In genomic region chr7:140060243-140060630, GRCh38 we compare ENCODE assay signal across 9 cellular contexts. TPM values are rescaled to one million over a fixed set of nuclear protein-coding genes. Genes with fewer than 3 reads are reported as not detected.
A peak's percentile ranks its signal among the peaks of the same experiment; 100 is the strongest.
DNase-seq lines count a peak whose midpoint lies in the region; ATAC-seq and TF ChIP-seq lines count a peak whose summit lies in the region.
"Had no signal": no experiment of that assay in that cellular context is flagged by ENCODE, and none has a peak within 500 bp of the region (broad histone marks: within the 10 kb centered on the region; RNA-seq: fewer than 3 reads in every experiment).

No MANE protein-coding gene starts in this region.

- H4K20me1 ChIP-seq in hepatocyte (ENCODE audit: insufficient read depth, poor library complexity, severe bottlenecking), result no peaks in the 10 kb centered on the region

- H3K4me1 Mint-ChIP-seq in activated CD4-positive, alpha-beta T cell treated with anti-CD3 and anti-CD28 coated beads, Interleukin-2, amount 10 ng/mL, durations not matched to agents 24 days and 14 days, result peaks cover 63% of the 10 kb centered on the region
- H3K4me1 Mint-ChIP-seq in T-cell, result peaks cover 61 to 73% (median 68%) of the 10 kb centered on the region in 3 donors
- H3K4me1 Mint-ChIP-seq in stimulated activated naive B cell treated with anti-CD40 and anti-IgM and Interleukin-4, amounts not matched to agents 10 μg/mL and 1 μg/mL and 100 μg/mL, for 72 hours, result peaks cover 48 to 54% of the 10 kb centered on the region in 2 donors
- peaks cover 15% of the 10 kb centered on the region for H3K4me1 Mint-ChIP-seq in Caco-2 (ENCODE audit: low read depth, unreplicated experiment)

- H3K79me2 ChIP-seq in hepatocyte, result peaks cover 27% of the 10 kb centered on the region

- H3K27ac Mint-ChIP-seq in activated CD4-positive, alpha-beta T cell treated with anti-CD3 and anti-CD28 coated beads, Interleukin-2, amount 10 ng/mL, durations not matched to agents 24 days and 14 days, result peak overlapping the region; percentile 94
- H3K27ac Mint-ChIP-seq in T-cell (peak overlapping the region; percentile 91 to 92), Caco-2 (ENCODE audit: unreplicated experiment) (no peak overlapping the region)
- H3K27ac Mint-ChIP-seq in stimulated activated naive B cell treated with anti-CD40 and anti-IgM and Interleukin-4, amounts not matched to agents 10 μg/mL and 1 μg/mL and 100 μg/mL, for 72 hours, result peak overlapping the region; percentile 96

- no peak overlapping the region for H2AFZ ChIP-seq in hepatocyte

- peaks cover 6% of the 10 kb centered on the region for H3K9me3 Mint-ChIP-seq in activated CD4-positive, alpha-beta T cell treated with anti-CD3 and anti-CD28 coated beads, Interleukin-2, amount 10 ng/mL, durations not matched to agents 24 days and 14 days
- H3K9me3 Mint-ChIP-seq in T-cell (no peaks in the 10 kb centered on the region), Caco-2 (ENCODE audit: unreplicated experiment) (no peaks in the 10 kb centered on the region)
- no peaks in the 10 kb centered on the region for H3K9me3 Mint-ChIP-seq in stimulated activated naive B cell treated with anti-CD40 and anti-IgM and Interleukin-4, amounts not matched to agents 10 μg/mL and 1 μg/mL and 100 μg/mL, for 72 hours

- POLR2A ChIA-PET in T-cell (lab: Charles Lee) (no interaction called here), Caco-2 (lab: Charles Lee) (no interaction called here)

- H3K36me3 ChIP-seq in hepatocyte (replicated peaks; ENCODE audit: insufficient read depth, low read depth), result no peaks in the 10 kb centered on the region
- no peaks in the 10 kb centered on the region for H3K36me3 ChIP-seq in Caco-2 (ENCODE audit: control insufficient read depth, insufficient read depth, low read length)

- no peaks in the 10 kb centered on the region for H3K9me3 ChIP-seq in hepatocyte (ENCODE audit: low read depth)
- H3K9me3 ChIP-seq in Caco-2, result no peaks in the 10 kb centered on the region

- TF ChIP-seq CTCF in hepatocyte (IDR thresholded peaks at IDR 0.05; ENCODE audit: poor library complexity) (no peak), Caco-2 (IDR thresholded peaks at IDR 0.05; ENCODE audit: insufficient read depth in 1 of 2, low read depth in 1 of 2, low read length in 1 of 2, severe bottlenecking in 1 of 2, unreplicated experiment in 1 of 2) (no peak)

- no peaks in the 10 kb centered on the region for H3K27me3 Mint-ChIP-seq in activated CD4-positive, alpha-beta T cell treated with anti-CD3 and anti-CD28 coated beads, Interleukin-2, amount 10 ng/mL, durations not matched to agents 24 days and 14 days
- H3K27me3 Mint-ChIP-seq in T-cell (no peaks in the 10 kb centered on the region), Caco-2 (ENCODE audit: insufficient read depth, unreplicated experiment) (no peaks in the 10 kb centered on the region)
- H3K27me3 Mint-ChIP-seq in stimulated activated naive B cell treated with anti-CD40 and anti-IgM and Interleukin-4, amounts not matched to agents 10 μg/mL and 1 μg/mL and 100 μg/mL, for 72 hours, result no peaks in the 10 kb centered on the region

- H3K4me1 ChIP-seq in hepatocyte (ENCODE audit: insufficient read depth) (peaks cover 25% of the 10 kb centered on the region), Caco-2 (no peaks in the 10 kb centered on the region)

- H3K36me3 Mint-ChIP-seq in activated CD4-positive, alpha-beta T cell treated with anti-CD3 and anti-CD28 coated beads, Interleukin-2, amount 10 ng/mL, durations not matched to agents 24 days and 14 days (ENCODE audit: low read depth), result peaks cover 38% of the 10 kb centered on the region
- H3K36me3 Mint-ChIP-seq in T-cell (peaks cover 29% of the 10 kb centered on the region), Caco-2 (ENCODE audit: insufficient read depth, unreplicated experiment) (peaks cover 6% of the 10 kb centered on the region)
- H3K36me3 Mint-ChIP-seq in stimulated activated naive B cell treated with anti-CD40 and anti-IgM and Interleukin-4, amounts not matched to agents 10 μg/mL and 1 μg/mL and 100 μg/mL, for 72 hours, result peaks cover 32 to 38% of the 10 kb centered on the region in 2 donors

- no TSS peak for BruUV-seq in Caco-2 (replicated peaks; lab: Mats Ljungman, UMichigan)

- no peak for DNase-seq in activated CD4-positive, alpha-beta T cell treated with anti-CD3 and anti-CD28 coated beads, Interleukin-2, amount 10 ng/mL, durations not matched to agents 24 days and 14 days
- DNase-seq in activated CD4-positive, alpha-beta T cell treated with anti-CD3 and anti-CD28 coated beads for 48 hours, result no peak
- DNase-seq in T-cell (no peak), hepatocyte (ENCODE audit: low spot score) (no peak), Caco-2 (no peak), NCI-H748 (lab: John Stamatoyannopoulos, UW; ENCODE audit: unreplicated experiment) (no peak)
- no peak for DNase-seq in stimulated activated naive B cell treated with anti-CD40 and anti-IgM and Interleukin-4, amounts not matched to agents 10 μg/mL and 1 μg/mL and 100 μg/mL, for 72 hours
- DNase-seq: anterior cingulate cortex had no signal

- H3K27me3 ChIP-seq in hepatocyte (no peaks in the 10 kb centered on the region), Caco-2 (replicated peaks; ENCODE audit: control insufficient read depth, insufficient read depth, low read length) (no peaks in the 10 kb centered on the region)

- no peak overlapping the region for H3K4me3 ChIP-seq in hepatocyte
- H3K4me3 ChIP-seq in Caco-2 (ENCODE audit: low read depth, low read length), result no peak overlapping the region

- no peaks in the 10 kb centered on the region for H3K9me2 ChIP-seq in hepatocyte (replicated peaks; ENCODE audit: insufficient read depth)

- peak overlapping the region; percentile 97 for H3K4me2 ChIP-seq in hepatocyte

- no peak for ATAC-seq in T-cell (replicated peaks in 1 of 4)
- ATAC-seq in stimulated activated naive B cell treated with anti-CD40 and anti-IgM and Interleukin-4, amounts not matched to agents 10 μg/mL and 1 μg/mL and 100 μg/mL, for 72 hours (replicated peaks), result no peak
- ATAC-seq in HG02870 (IDR thresholded peaks at IDR 0.05; ENCODE audit: unreplicated experiment), result no peak

- WGBS in hepatocyte (ENCODE audit: low lambda C conversion rate, missing lambda C conversion rate), result 94% methylated on average over 3 of the region's 3 CpGs

- CTCF ChIA-PET in T-cell (lab: Charles Lee), result interaction anchor here in 1 of 2 donors (0.9 kb wide), 1 partner anchor 15 kb away, joined by 4 read pairs; no protein-coding TSS in a partner anchor
- CTCF ChIA-PET in Caco-2 (lab: Charles Lee), result interaction anchor here (0.6 kb wide), 1 partner anchor 300 kb away, joined by 6 read pairs; no protein-coding TSS in a partner anchor

- peak overlapping the region; percentile 16 for H3K27ac ChIP-seq in hepatocyte

- peak overlapping the region; percentile 83 for H3K4me3 Mint-ChIP-seq in activated CD4-positive, alpha-beta T cell treated with anti-CD3 and anti-CD28 coated beads, Interleukin-2, amount 10 ng/mL, durations not matched to agents 24 days and 14 days
- H3K4me3 Mint-ChIP-seq in T-cell, result peak overlapping the region; percentile 87 to 93 (median 91)
- peak overlapping the region; percentile 90 to 99 for H3K4me3 Mint-ChIP-seq in stimulated activated naive B cell treated with anti-CD40 and anti-IgM and Interleukin-4, amounts not matched to agents 10 μg/mL and 1 μg/mL and 100 μg/mL, for 72 hours
- no peak overlapping the region for H3K4me3 Mint-ChIP-seq in Caco-2 (ENCODE audit: unreplicated experiment)

- intact Hi-C loops in activated CD4-positive, alpha-beta T cell treated with anti-CD3 and anti-CD28 coated beads, Interleukin-2, amount 10 ng/mL, durations not matched to agents 24 days and 14 days (cut with micrococcal nuclease), result loop anchor here (5.0 kb wide), 5 partner anchors 162 to 828 kb away; partner anchors contain the start of genes RAB19 and UBN2
- intact Hi-C loops in Caco-2 (cut with micrococcal nuclease; ENCODE audit: unreplicated experiment), result no loop called here

RNA-seq across cellular contexts. Expression of gene PARP12, which starts 2.5 kb away (rescaled TPM):
- 53.3 and 55.9 TPM in 2 replicates for total RNA-seq in activated CD4-positive, alpha-beta T cell treated with anti-CD3 and anti-CD28 coated beads, Interleukin-2, amount 10 ng/mL, durations not matched to agents 24 days and 14 days
- total RNA-seq in T-cell (100 to 1,000 TPM; 104 to 129 (median 108) TPM), hepatocyte (13.8 and 14.0 TPM in 2 replicates), Caco-2 (2022) (20.2 and 23.7 TPM in 2 replicates)
- polyA plus RNA-seq in hepatocyte, result 8.9 and 11.2 TPM in 2 replicates
